Comparison of ENCODE assay signal across 16 cellular contexts in the genomic region with DNA sequence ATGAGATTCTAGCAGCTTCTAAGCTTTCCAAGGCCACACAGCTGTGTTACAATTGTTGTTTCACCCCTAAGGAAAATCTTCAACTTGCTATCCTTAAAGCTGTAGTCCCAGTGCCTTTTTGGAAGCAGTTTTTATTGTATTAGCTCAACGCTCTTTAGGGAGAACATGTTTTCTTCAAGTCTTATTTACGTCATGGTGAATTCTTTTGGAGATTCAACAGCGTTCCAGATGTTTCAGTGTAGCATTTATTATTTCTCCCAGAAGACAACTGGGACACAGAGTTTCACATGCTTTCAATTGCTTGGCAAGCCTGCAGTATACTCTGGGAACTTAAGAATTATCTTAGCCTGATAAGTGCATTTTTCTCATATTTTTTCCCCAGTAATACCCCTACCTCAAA.
DNase-seq lines count a peak whose midpoint lies in the region; ATAC-seq, FAIRE-seq and TF ChIP-seq lines count a peak whose summit lies in the region.
"Had no signal": no experiment of that assay in that cellular context is flagged by ENCODE, and none has a peak within 500 bp of the region (broad histone marks: within the 10 kb centered on the region; RNA-seq: fewer than 3 reads in every experiment).

No MANE protein-coding gene starts in this region.

- H3K27ac Mint-ChIP-seq in immature natural killer cell, result no peak overlapping the region
- H3K27ac Mint-ChIP-seq: CD8-positive, alpha-beta memory T cell; HFFc6 had no signal

- no peaks in the 10 kb centered on the region for H3K4me1 Mint-ChIP-seq in immature natural killer cell
- H3K4me1 Mint-ChIP-seq: CD8-positive, alpha-beta memory T cell had no signal

- H3K4me3 Mint-ChIP-seq in immature natural killer cell, result no peak overlapping the region
- H3K4me3 Mint-ChIP-seq: CD8-positive, alpha-beta memory T cell; HFFc6 had no signal

- H3K27me3 Mint-ChIP-seq in immature natural killer cell (ENCODE audit: low read depth in 3 of 3), result no peaks in the 10 kb centered on the region
- H3K27me3 Mint-ChIP-seq: CD8-positive, alpha-beta memory T cell had no signal

- POLR2A ChIA-PET in BJ (lab: Charles Lee), result no interaction called here

- no peak for TF ChIP-seq CTCF in BJ (IDR thresholded peaks at IDR 0.05; ENCODE audit: insufficient read depth, low read depth, low read length)
- TF ChIP-seq CTCF in fibroblast of pulmonary artery (IDR thresholded peaks at IDR 0.05; ENCODE audit: low read length, missing control alignments), result no peak
- no peak for TF ChIP-seq CTCF in D721Med (IDR thresholded peaks at IDR 0.05; ENCODE audit: insufficient read depth, missing control alignments)

- ATAC-seq in GM18870 (IDR thresholded peaks at IDR 0.05; ENCODE audit: unreplicated experiment), result no peak
- ATAC-seq in GM18519 (IDR thresholded peaks at IDR 0.05; ENCODE audit: low FRiP score, unreplicated experiment), result no peak

- CTCF ChIA-PET in BJ (lab: Yijun Ruan, JAX), result no interaction called here

- H3K9me3 Mint-ChIP-seq in immature natural killer cell, result peaks cover 3 to 35% (median 15%) of the 10 kb centered on the region in 6 donors

- DNase-seq in BJ (ENCODE audit: low read depth), result peak; percentile 19
- DNase-seq in amniotic epithelial cell (ENCODE audit: low read depth), result peak; percentile 91
- peak; percentile 61 for DNase-seq in fibroblast of pulmonary artery (ENCODE audit: low read depth)
- peak; percentile 13 for DNase-seq in iris pigment epithelial cell (ENCODE audit: low read depth)
- no peak for DNase-seq in immature natural killer cell
- DNase-seq in D721Med (ENCODE audit: insufficient read length, low spot score), result no peak
- DNase-seq: BE2C; CD8-positive, alpha-beta memory T cell; HFFc6; KG1; NCI-H1105; NCI-H1694 treated with DMSO at 0.1 percent for 48 hours; NCI-H69 had no signal

- no peaks in the 10 kb centered on the region for H3K36me3 ChIP-seq in BJ (ENCODE audit: control insufficient read depth, insufficient read depth, low read length)
- H3K36me3 ChIP-seq: BE2C had no signal

- no peaks in the 10 kb centered on the region for H3K36me3 Mint-ChIP-seq in immature natural killer cell
- H3K36me3 Mint-ChIP-seq: CD8-positive, alpha-beta memory T cell had no signal

- H3K4me3 ChIP-seq in BJ (ENCODE audit: low read depth, low read length), result no peak overlapping the region
- no peak overlapping the region for H3K4me3 ChIP-seq in fibroblast of pulmonary artery (replicated peaks; ENCODE audit: low read depth, low read length)

- FAIRE-seq in D721Med (lab: Jason Lieb, UNC), result no peak
- FAIRE-seq: H1 had no signal

- no peaks in the 10 kb centered on the region for H3K27me3 ChIP-seq in BJ (ENCODE audit: control insufficient read depth, insufficient read depth, low read length)
- H3K27me3 ChIP-seq: BE2C had no signal

Comparison
In these comparisons a context has a peak if more than half of its experiments do, and no peak if none do; other contexts are left out.
1. DNase-seq: peak in BJ (single experiment), amniotic epithelial cell (single experiment), fibroblast of pulmonary artery (single experiment) and iris pigment epithelial cell (single experiment); none in immature natural killer cell (0 of 3) and D721Med (single experiment).